ENCODE assay signal across 8 cellular contexts in genomic region chr2:25042321-25043240, GRCh38. TPM values are rescaled to one million over a fixed set of nuclear protein-coding genes. Genes with fewer than 3 reads are reported as not detected.
A peak's percentile ranks its signal among the peaks of the same experiment; 100 is the strongest.
DNase-seq lines count a peak whose midpoint lies in the region; ATAC-seq and TF ChIP-seq lines count a peak whose summit lies in the region.

No MANE protein-coding gene starts in this region.

- no peak overlapping the region for H3K27ac ChIP-seq in CD4-positive, alpha-beta T cell (ENCODE audit: low read depth, low read length)

- H3K4me1 Mint-ChIP-seq in CD4-positive, alpha-beta T cell (ENCODE audit: low read depth): peaks cover 24% of the 10 kb centered on the region

- no peak overlapping the region for H3K27ac Mint-ChIP-seq in CD4-positive, alpha-beta T cell

- POLR2A ChIA-PET in CD4-positive, alpha-beta T cell (lab: Charles Lee): no interaction called here

- DNase-seq in CD4-positive, alpha-beta T cell: peak in 1 of 10 experiments; percentile 0
- DNase-seq in NCI-H146 treated with DMSO at 0.1 percent for 48 hours (lab: John Stamatoyannopoulos, UW; ENCODE audit: unreplicated experiment) (peak; percentile 31), activated gamma-delta T cell treated with Interleukin-2 at 50 U/mL for 16 hours (peak; percentile 9), head of caudate nucleus (peak in 38 of 42 donors; percentile 7 to 80 (median 54)), occipital lobe (lab: John Stamatoyannopoulos, UW) (peak; percentile 34), A172 (ENCODE audit: low spot score) (no peak), DMS114 treated with DMSO at 0.1 percent for 48 hours (lab: John Stamatoyannopoulos, UW; ENCODE audit: unreplicated experiment) (no peak)

- H3K4me3 Mint-ChIP-seq in CD4-positive, alpha-beta T cell: peak overlapping the region; percentile 90

- peaks cover 41% of the 10 kb centered on the region for H3K27me3 ChIP-seq in CD4-positive, alpha-beta T cell (ENCODE audit: control insufficient read depth, insufficient read depth, low read length)

- ATAC-seq in CD4-positive, alpha-beta T cell (ENCODE audit: poor library complexity): no peak
- ATAC-seq in GM21390 (IDR thresholded peaks at IDR 0.05; ENCODE audit: unreplicated experiment): peak; percentile 5

- no peaks in the 10 kb centered on the region for H3K9me3 ChIP-seq in CD4-positive, alpha-beta T cell (ENCODE audit: control insufficient read depth, low read length)

- H3K9me3 Mint-ChIP-seq in CD4-positive, alpha-beta T cell: no peaks in the 10 kb centered on the region

- CTCF ChIA-PET in CD4-positive, alpha-beta T cell (lab: Charles Lee): interaction anchor here (1.4 to 1.5 kb wide), 2 partner anchors 68 to 86 kb away, joined by 4 to 5 read pairs; no protein-coding TSS in a partner anchor

- H3K36me3 Mint-ChIP-seq in CD4-positive, alpha-beta T cell (ENCODE audit: low read depth): no peaks in the 10 kb centered on the region

- intact Hi-C loops in CD4-positive, alpha-beta T cell (cut with DNase I, micrococcal nuclease): loop anchor here in 1 of 2 experiments (2.0 kb wide), 2 partner anchors 70 to 248 kb away; no protein-coding TSS in a partner anchor
- intact Hi-C loops in head of caudate nucleus (cut with DNase I): loop anchor here (1.0 to 10.0 kb wide), 3 partner anchors 20 to 82 kb away; partner anchors contain the start of gene DNAJC27

- H3K27me3 Mint-ChIP-seq in CD4-positive, alpha-beta T cell: peaks cover 44% of the 10 kb centered on the region

- no peak for TF ChIP-seq CTCF in CD4-positive, alpha-beta T cell (IDR thresholded peaks at IDR 0.05)

RNA-seq across cellular contexts. Expression of gene EFR3B, which starts 0.7 kb away (rescaled TPM):
- under 1 TPM in 1 of 2 experiments, not detected in 1; 0.11 TPM for total RNA-seq in CD4-positive, alpha-beta T cell
- total RNA-seq in occipital lobe: 47.1 TPM
- total RNA-seq in A172 (2014; rRNA removed; shearing (Covaris generic)): 2.2 TPM in 2 replicates

Comparison
In these comparisons a context has a peak if more than half of its experiments do, and no peak if none do; other contexts are left out.
1. DNase-seq: peak in NCI-H146 treated with DMSO at 0.1 percent for 48 hours (single experiment), activated gamma-delta T cell treated with Interleukin-2 at 50 U/mL for 16 hours (single experiment), head of caudate nucleus (38 of 42) and occipital lobe (single experiment); none in A172 (single experiment) and DMS114 treated with DMSO at 0.1 percent for 48 hours (single experiment).
2. RNA of gene EFR3B, which starts 0.7 kb away (total RNA-seq): 47.1 TPM in occipital lobe (single experiment); 2.2 TPM in A172 and 0.11 TPM in CD4-positive, alpha-beta T cell; every median in the first group is over 10 times any median in the second.